ENCODE assay signal across 21 cellular contexts in genomic region chr13:50072676-50073075, GRCh38. TPM values are rescaled to one million over a fixed set of nuclear protein-coding genes. Genes with fewer than 3 reads are reported as not detected.
DNase-seq lines count a peak whose midpoint lies in the region; ATAC-seq and TF ChIP-seq lines count a peak whose summit lies in the region.
"Had no signal": no experiment of that assay in that cellular context is flagged by ENCODE, and none has a peak within 500 bp of the region (broad histone marks: within the 10 kb centered on the region; RNA-seq: fewer than 3 reads in every experiment).

No MANE protein-coding gene starts in this region.

- intact Hi-C loops in MCF 10A (cut with micrococcal nuclease): loop anchor here (1.0 kb wide), 1 partner anchor 8 kb away; no protein-coding TSS in a partner anchor
- intact Hi-C loops in breast epithelium (cut with DNase I; ENCODE audit: low total_unique reads): no loop called here
- intact Hi-C loops in ascending aorta (cut with DNase I): no loop called here
- intact Hi-C loops in tibial artery (cut with DNase I; ENCODE audit: low total_unique reads): no loop called here

- H3K4me1 Mint-ChIP-seq in MCF 10A (ENCODE audit: insufficient read depth, unreplicated experiment): peaks cover 26% of the 10 kb centered on the region
- peaks cover 48 to 96% of the 10 kb centered on the region in 2 donors for H3K4me1 Mint-ChIP-seq in immature natural killer cell

- H3K36me3 ChIP-seq in breast epithelium (no peaks in the 10 kb centered on the region), ascending aorta (no peaks in the 10 kb centered on the region), tibial artery (peaks cover 0 to under 1% (median 0%) of the 10 kb centered on the region in 3 donors), HAP-1 (replicated peaks) (peaks cover 41% of the 10 kb centered on the region)

- no peak overlapping the region for H3K4me3 ChIP-seq in breast epithelium
- peak overlapping the region; percentile 6 to 50 for H3K4me3 ChIP-seq in ascending aorta
- peak overlapping the region in 1 of 2 donors; percentile 10 for H3K4me3 ChIP-seq in tibial artery
- H3K4me3 ChIP-seq in HAP-1: no peak overlapping the region
- H3K4me3 ChIP-seq: left ventricle myocardium inferior had no signal

- H3K4me3 Mint-ChIP-seq in MCF 10A (ENCODE audit: unreplicated experiment) (no peak overlapping the region), immature natural killer cell (peak overlapping the region in 3 of 5 donors; percentile 29 to 73 (median 50))
- H3K4me3 Mint-ChIP-seq: activated B cell treated with CpG ODN at 0.5 μM for 24 hours; activated CD8-positive, alpha-beta T cell treated with anti-CD3 and anti-CD28 coated beads for 36 hours; activated naive CD4-positive, alpha-beta T cell treated with anti-CD3 and anti-CD28 coated beads, Interleukin-2, amount 10 ng/mL, durations not matched to agents 7 days and 5 days; activated T-cell treated with anti-CD3 and anti-CD28 coated beads, Interleukin-2, amount 50 U/mL, for 24 hours had no signal

- TF ChIP-seq POLR2A in breast epithelium (IDR thresholded peaks at IDR 0.05): no peak

- DNase-seq in MCF 10A (ENCODE audit: unreplicated experiment) (peak; percentile 5), breast epithelium (ENCODE audit: low spot score in 2 of 2) (no peak), ascending aorta (ENCODE audit: low spot score in 2 of 2) (no peak), immature natural killer cell (no peak), tibial artery (no peak), HAP-1 (ENCODE audit: low spot score in 2 of 2) (no peak)
- DNase-seq in activated CD8-positive, alpha-beta memory T cell treated with anti-CD3 and anti-CD28 coated beads, Interleukin-2, amount 50 U/mL, for 4 hours: no peak
- DNase-seq: 8988T; activated B cell treated with CpG ODN at 0.5 μM for 24 hours; activated CD8-positive, alpha-beta T cell treated with anti-CD3 and anti-CD28 coated beads for 36 hours; activated naive CD4-positive, alpha-beta T cell treated with anti-CD3 and anti-CD28 coated beads, Interleukin-2, amount 10 ng/mL, durations not matched to agents 7 days and 5 days; activated T-cell treated with anti-CD3 and anti-CD28 coated beads, Interleukin-2, amount 50 U/mL, for 24 hours; anterior cingulate cortex; BE2C; Calu3; effector CD8-positive, alpha-beta T cell; left ventricle myocardium inferior; NCI-H1694; NCI-H82; SIG-M5 had no signal

- H3K27ac ChIP-seq in breast epithelium (no peak overlapping the region), ascending aorta (peak overlapping the region; percentile 73 to 96), tibial artery (peak overlapping the region; percentile 96 to 98)
- H3K27ac ChIP-seq: left ventricle myocardium inferior had no signal

- H3K27me3 ChIP-seq in breast epithelium (no peaks in the 10 kb centered on the region), ascending aorta (no peaks in the 10 kb centered on the region), tibial artery (no peaks in the 10 kb centered on the region), HAP-1 (ENCODE audit: low read depth) (no peaks in the 10 kb centered on the region)
- H3K27me3 ChIP-seq: BE2C had no signal

- peaks cover 12% of the 10 kb centered on the region for H3K36me3 Mint-ChIP-seq in MCF 10A (ENCODE audit: insufficient read depth, unreplicated experiment)
- peaks cover 0 to 3% (median 0%) of the 10 kb centered on the region in 3 donors for H3K36me3 Mint-ChIP-seq in immature natural killer cell

- in situ Hi-C loops in HAP-1 (cut with MboI; ENCODE audit: low sequenced_read_pairs): no loop called here

- BruUV-seq in MCF 10A (replicated peaks; lab: Mats Ljungman, UMichigan): no TSS peak

- H3K9me3 ChIP-seq in breast epithelium (no peaks in the 10 kb centered on the region), ascending aorta (no peaks in the 10 kb centered on the region), tibial artery (no peaks in the 10 kb centered on the region), HAP-1 (no peaks in the 10 kb centered on the region)
- H3K9me3 ChIP-seq: BE2C, left ventricle myocardium inferior had no signal

- H3K27ac Mint-ChIP-seq in MCF 10A (ENCODE audit: low read depth, unreplicated experiment): peak overlapping the region; percentile 99
- H3K27ac Mint-ChIP-seq in immature natural killer cell: peak overlapping the region in 4 of 6 donors; percentile 54 to 86 (median 66)
- H3K27ac Mint-ChIP-seq: activated B cell treated with CpG ODN at 0.5 μM for 24 hours; activated CD8-positive, alpha-beta T cell treated with anti-CD3 and anti-CD28 coated beads for 36 hours; activated naive CD4-positive, alpha-beta T cell treated with anti-CD3 and anti-CD28 coated beads, Interleukin-2, amount 10 ng/mL, durations not matched to agents 7 days and 5 days; activated T-cell treated with anti-CD3 and anti-CD28 coated beads, Interleukin-2, amount 50 U/mL, for 24 hours had no signal

- TF ChIP-seq CTCF in MCF 10A (IDR thresholded peaks at IDR 0.05; ENCODE audit: unreplicated experiment) (no peak), breast epithelium (IDR thresholded peaks at IDR 0.05) (no peak), ascending aorta (IDR thresholded peaks at IDR 0.05) (no peak), tibial artery (IDR thresholded peaks at IDR 0.05) (no peak)

- H3K27me3 Mint-ChIP-seq in MCF 10A (ENCODE audit: insufficient read depth, unreplicated experiment) (no peaks in the 10 kb centered on the region), immature natural killer cell (ENCODE audit: low read depth in 3 of 3) (no peaks in the 10 kb centered on the region)
- H3K27me3 Mint-ChIP-seq: activated B cell treated with CpG ODN at 0.5 μM for 24 hours; activated naive CD4-positive, alpha-beta T cell treated with anti-CD3 and anti-CD28 coated beads, Interleukin-2, amount 10 ng/mL, durations not matched to agents 7 days and 5 days had no signal

- H3K4me1 ChIP-seq in breast epithelium: no peaks in the 10 kb centered on the region
- H3K4me1 ChIP-seq in ascending aorta: peaks cover 0 to 19% of the 10 kb centered on the region in 2 donors
- H3K4me1 ChIP-seq in tibial artery: peaks cover 0 to 72% (median 9%) of the 10 kb centered on the region in 4 donors
- H3K4me1 ChIP-seq in HAP-1: peaks cover 46% of the 10 kb centered on the region
- H3K4me1 ChIP-seq: BE2C had no signal

- CTCF ChIA-PET in MCF 10A (lab: Yijun Ruan, JAX): interaction anchor here (0.8 kb wide), 1 partner anchor 9 kb away, joined by 3 read pairs; no protein-coding TSS in a partner anchor

- no peaks in the 10 kb centered on the region for H3K9me3 Mint-ChIP-seq in MCF 10A (ENCODE audit: unreplicated experiment)
- H3K9me3 Mint-ChIP-seq in immature natural killer cell: no peaks in the 10 kb centered on the region
- H3K9me3 Mint-ChIP-seq: activated B cell treated with CpG ODN at 0.5 μM for 24 hours; activated CD8-positive, alpha-beta T cell treated with anti-CD3 and anti-CD28 coated beads for 36 hours; activated naive CD4-positive, alpha-beta T cell treated with anti-CD3 and anti-CD28 coated beads, Interleukin-2, amount 10 ng/mL, durations not matched to agents 7 days and 5 days; activated T-cell treated with anti-CD3 and anti-CD28 coated beads, Interleukin-2, amount 50 U/mL, for 24 hours had no signal

- POLR2A ChIA-PET in MCF 10A (lab: Yijun Ruan, JAX): interaction anchor here (0.8 to 21.3 kb wide), 6 partner anchors 8 to 136 kb away, joined by 3 to 429 read pairs (median 36); partner anchors contain the start of genes SPRYD7 and TRIM13

- ATAC-seq in HG03521 (IDR thresholded peaks at IDR 0.05; ENCODE audit: unreplicated experiment): no peak
- ATAC-seq: activated CD8-positive, alpha-beta T cell treated with anti-CD3 and anti-CD28 coated beads for 36 hours had no signal

RNA-seq across cellular contexts. Expression of gene KCNRG, which starts 57.4 kb away (rescaled TPM):
- total RNA-seq in MCF 10A (2022) (0.28 and 0.49 TPM in 2 replicates), breast epithelium (1 to 10 TPM; 1.6 to 2.6 (median 1.8) TPM), ascending aorta (3.3 TPM)
- under 1 TPM in 2 of 3 donors, not detected in 1; 0.27 to 0.36 TPM for polyA plus RNA-seq in immature natural killer cell
- total RNA-seq: Calu3, left ventricle myocardium inferior had no signal

Comparison
In these comparisons a context has a peak if more than half of its experiments do, and no peak if none do; other contexts are left out.
1. H3K27ac ChIP-seq: peak in ascending aorta (2 of 2) and tibial artery (2 of 2); none in breast epithelium (0 of 2).
2. H3K4me3 ChIP-seq: peak in ascending aorta (2 of 2); none in breast epithelium (0 of 3) and HAP-1 (single experiment).